In the genomic region with DNA sequence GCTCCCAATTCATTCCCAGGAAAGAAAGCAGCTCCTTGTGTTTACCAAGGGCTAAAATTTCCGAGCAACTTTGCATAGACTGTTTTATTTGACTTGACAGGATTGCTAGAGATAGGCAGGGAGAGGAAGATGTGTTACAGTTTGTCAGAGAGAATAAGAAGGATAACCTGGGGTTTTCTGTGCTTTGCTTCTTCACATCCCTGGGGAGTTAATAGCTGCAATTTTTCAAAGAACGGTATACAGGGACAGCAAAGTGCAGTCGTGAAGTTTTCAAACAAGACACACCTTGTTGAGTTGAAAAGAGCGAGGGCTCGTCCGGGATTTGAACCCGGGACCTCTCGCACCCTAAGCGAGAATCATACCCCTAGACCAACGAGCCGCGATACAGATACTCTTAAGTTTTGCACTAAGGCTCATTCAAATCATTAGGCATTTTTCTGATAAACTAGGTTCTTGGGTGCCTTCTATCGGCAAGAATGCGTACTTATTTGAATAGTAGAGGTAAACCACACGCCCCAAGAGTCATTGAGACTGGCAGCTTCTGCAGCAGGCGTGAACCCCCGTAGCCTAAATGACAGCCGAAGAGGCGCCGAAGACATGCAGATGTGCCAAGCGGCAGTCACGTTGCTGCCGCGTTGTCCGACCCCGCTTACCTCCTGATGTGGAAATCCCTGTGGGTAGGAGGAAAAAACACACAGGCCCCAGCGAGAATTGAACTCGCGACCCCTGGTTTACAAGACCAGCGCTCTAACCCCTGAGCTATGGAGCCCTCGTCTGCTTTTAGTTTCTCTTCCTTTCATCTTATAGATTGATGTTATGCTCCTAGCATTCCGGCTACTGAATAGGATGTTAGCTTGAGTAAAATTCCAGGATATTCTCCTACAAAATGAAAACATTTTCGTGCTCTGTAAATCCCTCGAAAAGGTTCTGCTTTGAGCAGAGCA, we compare ENCODE assay signal across 1 cellular context.
TF ChIP-seq lines count a peak whose summit lies in the region.

No MANE protein-coding gene starts in this region.

TF ChIP-seq in HepG2, 621 proteins besides CTCF, POLR2A, EP300 and RAD21 (continued from another document and continues in another):
- peak; percentile 86; the same call in 1 of the 2 replicates for TF ChIP-seq ZBTB10 (CRISPR knock-in tag; IDR thresholded peaks at IDR 0.05; ENCODE audit: borderline replicate concordance)
- peak; percentile 15; the same call in 1 of the 2 replicates for TF ChIP-seq TP53 (CRISPR knock-in tag; conservative IDR thresholded peaks at IDR 0.05)
- TF ChIP-seq ARNTL (CRISPR knock-in tag; IDR thresholded peaks at IDR 0.05), result peak; percentile 95
- peak; percentile 62; the same call in 1 of the 2 replicates for TF ChIP-seq GMEB2 (CRISPR knock-in tag; IDR thresholded peaks at IDR 0.05; ENCODE audit: low read depth)
- TF ChIP-seq, protein P1, sequence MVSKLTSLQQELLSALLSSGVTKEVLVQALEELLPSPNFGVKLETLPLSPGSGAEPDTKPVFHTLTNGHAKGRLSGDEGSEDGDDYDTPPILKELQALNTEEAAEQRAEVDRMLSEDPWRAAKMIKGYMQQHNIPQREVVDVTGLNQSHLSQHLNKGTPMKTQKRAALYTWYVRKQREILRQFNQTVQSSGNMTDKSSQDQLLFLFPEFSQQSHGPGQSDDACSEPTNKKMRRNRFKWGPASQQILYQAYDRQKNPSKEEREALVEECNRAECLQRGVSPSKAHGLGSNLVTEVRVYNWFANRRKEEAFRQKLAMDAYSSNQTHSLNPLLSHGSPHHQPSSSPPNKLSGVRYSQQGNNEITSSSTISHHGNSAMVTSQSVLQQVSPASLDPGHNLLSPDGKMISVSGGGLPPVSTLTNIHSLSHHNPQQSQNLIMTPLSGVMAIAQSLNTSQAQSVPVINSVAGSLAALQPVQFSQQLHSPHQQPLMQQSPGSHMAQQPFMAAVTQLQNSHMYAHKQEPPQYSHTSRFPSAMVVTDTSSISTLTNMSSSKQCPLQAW (CRISPR knock-in tag; IDR thresholded peaks at IDR 0.05), result peak; percentile 81
- TF ChIP-seq ZNF282 (IDR thresholded peaks at IDR 0.05; ENCODE audit: partially characterized antibody), result no peak
- no peak for TF ChIP-seq CENPX (CRISPR knock-in tag; IDR thresholded peaks at IDR 0.05)
- peak; percentile 50; the same call in 1 of the 2 replicates for TF ChIP-seq ZBTB26 (CRISPR knock-in tag; IDR thresholded peaks at IDR 0.05; ENCODE audit: borderline replicate concordance)
- TF ChIP-seq NCOA1 (CRISPR knock-in tag; IDR thresholded peaks at IDR 0.05), result peak; percentile 20; the same call in 1 of the 2 replicates
- no peak for TF ChIP-seq SP2 (CRISPR knock-in tag; IDR thresholded peaks at IDR 0.05)
- no peak for TF ChIP-seq AGO2 (optimal IDR thresholded peaks at IDR 0.05; ENCODE audit: low read depth, low read length)
- TF ChIP-seq PLSCR1 (CRISPR knock-in tag; IDR thresholded peaks at IDR 0.05; ENCODE audit: borderline replicate concordance), result no peak; the same call in 1 of the 2 replicates
- TF ChIP-seq E2F1 (CRISPR knock-in tag; IDR thresholded peaks at IDR 0.05), result no peak; the same call in 1 of the 2 replicates
- peak; percentile 91 for TF ChIP-seq ZNF44 (CRISPR knock-in tag; IDR thresholded peaks at IDR 0.05)
- no peak; the same call in 1 of the 2 replicates for TF ChIP-seq ATAD3A (CRISPR knock-in tag; IDR thresholded peaks at IDR 0.05)
- TF ChIP-seq ZNF720 (CRISPR knock-in tag; IDR thresholded peaks at IDR 0.05), result no peak
- TF ChIP-seq KAT7 (CRISPR knock-in tag; IDR thresholded peaks at IDR 0.05; ENCODE audit: borderline replicate concordance), result peak; percentile 84; the same call in 1 of the 2 replicates
- TF ChIP-seq, protein P2, sequence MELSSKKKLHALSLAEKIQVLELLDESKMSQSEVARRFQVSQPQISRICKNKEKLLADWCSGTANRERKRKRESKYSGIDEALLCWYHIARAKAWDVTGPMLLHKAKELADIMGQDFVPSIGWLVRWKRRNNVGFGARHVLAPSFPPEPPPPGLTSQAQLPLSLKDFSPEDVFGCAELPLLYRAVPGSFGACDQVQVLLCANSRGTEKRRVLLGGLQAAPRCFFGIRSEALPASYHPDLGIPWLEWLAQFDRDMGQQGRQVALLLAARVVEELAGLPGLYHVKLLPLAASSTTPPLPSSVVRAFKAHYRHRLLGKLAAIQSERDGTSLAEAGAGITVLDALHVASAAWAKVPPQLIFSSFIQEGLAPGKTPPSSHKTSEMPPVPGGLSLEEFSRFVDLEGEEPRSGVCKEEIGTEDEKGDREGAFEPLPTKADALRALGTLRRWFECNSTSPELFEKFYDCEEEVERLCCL (CRISPR knock-in tag; IDR thresholded peaks at IDR 0.05; ENCODE audit: borderline replicate concordance), result no peak
- no peak for TF ChIP-seq CSRNP2 (CRISPR knock-in tag; conservative IDR thresholded peaks at IDR 0.05; ENCODE audit: low read depth)
- TF ChIP-seq, protein P3, sequence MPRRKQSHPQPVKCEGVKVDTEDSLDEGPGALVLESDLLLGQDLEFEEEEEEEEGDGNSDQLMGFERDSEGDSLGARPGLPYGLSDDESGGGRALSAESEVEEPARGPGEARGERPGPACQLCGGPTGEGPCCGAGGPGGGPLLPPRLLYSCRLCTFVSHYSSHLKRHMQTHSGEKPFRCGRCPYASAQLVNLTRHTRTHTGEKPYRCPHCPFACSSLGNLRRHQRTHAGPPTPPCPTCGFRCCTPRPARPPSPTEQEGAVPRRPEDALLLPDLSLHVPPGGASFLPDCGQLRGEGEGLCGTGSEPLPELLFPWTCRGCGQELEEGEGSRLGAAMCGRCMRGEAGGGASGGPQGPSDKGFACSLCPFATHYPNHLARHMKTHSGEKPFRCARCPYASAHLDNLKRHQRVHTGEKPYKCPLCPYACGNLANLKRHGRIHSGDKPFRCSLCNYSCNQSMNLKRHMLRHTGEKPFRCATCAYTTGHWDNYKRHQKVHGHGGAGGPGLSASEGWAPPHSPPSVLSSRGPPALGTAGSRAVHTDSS (CRISPR knock-in tag; conservative IDR thresholded peaks at IDR 0.05), result peak; percentile 94
- TF ChIP-seq ZFP36L1 (CRISPR knock-in tag; IDR thresholded peaks at IDR 0.05), result peak; percentile 93
- TF ChIP-seq, protein P4, sequence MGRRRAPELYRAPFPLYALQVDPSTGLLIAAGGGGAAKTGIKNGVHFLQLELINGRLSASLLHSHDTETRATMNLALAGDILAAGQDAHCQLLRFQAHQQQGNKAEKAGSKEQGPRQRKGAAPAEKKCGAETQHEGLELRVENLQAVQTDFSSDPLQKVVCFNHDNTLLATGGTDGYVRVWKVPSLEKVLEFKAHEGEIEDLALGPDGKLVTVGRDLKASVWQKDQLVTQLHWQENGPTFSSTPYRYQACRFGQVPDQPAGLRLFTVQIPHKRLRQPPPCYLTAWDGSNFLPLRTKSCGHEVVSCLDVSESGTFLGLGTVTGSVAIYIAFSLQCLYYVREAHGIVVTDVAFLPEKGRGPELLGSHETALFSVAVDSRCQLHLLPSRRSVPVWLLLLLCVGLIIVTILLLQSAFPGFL (CRISPR knock-in tag; IDR thresholded peaks at IDR 0.05), result no peak
- peak; percentile 4; the same call in 1 of the 2 replicates for TF ChIP-seq ZNF644 (CRISPR knock-in tag; IDR thresholded peaks at IDR 0.05; ENCODE audit: low read depth)
- TF ChIP-seq KDM6A (CRISPR knock-in tag; IDR thresholded peaks at IDR 0.05; ENCODE audit: low read depth), result no peak; the same call in 1 of the 2 replicates
- TF ChIP-seq PCBP1 (IDR thresholded peaks at IDR 0.05; ENCODE audit: borderline replicate concordance, low read depth, low read length), result no peak
- TF ChIP-seq ZNF609 (CRISPR knock-in tag; IDR thresholded peaks at IDR 0.05; ENCODE audit: borderline replicate concordance), result peak; percentile 58
- TF ChIP-seq ZNF605 (CRISPR knock-in tag; IDR thresholded peaks at IDR 0.05), result peak; percentile 94
